9 cellular contexts compared by ENCODE assay signal in the genomic region with DNA sequence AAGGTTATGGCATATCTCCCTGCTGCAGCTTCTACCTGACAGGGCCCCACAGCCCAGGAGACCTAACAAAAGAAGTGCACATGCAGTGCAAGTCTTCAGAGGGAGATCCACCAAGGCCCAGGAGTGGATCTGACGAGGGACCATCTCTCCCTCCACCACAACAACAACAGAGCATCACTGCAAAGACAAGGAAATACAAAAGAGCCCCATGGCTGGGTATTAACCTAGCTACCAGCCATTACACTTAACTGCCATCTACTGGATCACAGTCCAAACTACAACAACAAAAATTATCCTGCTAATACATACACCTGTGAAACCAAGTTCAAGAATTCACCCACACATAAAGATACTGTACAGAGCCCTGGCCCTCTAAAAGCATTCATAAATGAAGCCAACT.
DNase-seq lines count a peak whose midpoint lies in the region; ATAC-seq and TF ChIP-seq lines count a peak whose summit lies in the region.
"Had no signal": no experiment of that assay in that cellular context is flagged by ENCODE, and none has a peak within 500 bp of the region (broad histone marks: within the 10 kb centered on the region; RNA-seq: fewer than 3 reads in every experiment).

No MANE protein-coding gene starts in this region.

- no peak overlapping the region for H3K27ac ChIP-seq in thyroid gland
- H3K27ac ChIP-seq in spleen: no peak overlapping the region

- H3K27me3 ChIP-seq in thyroid gland (no peaks in the 10 kb centered on the region), spleen (replicated peaks in 1 of 7) (no peaks in the 10 kb centered on the region)

- no peak for DNase-seq in AG09309 (ENCODE audit: low read depth)
- DNase-seq in KG1 (lab: John Stamatoyannopoulos, UW): peak; percentile 23
- peak; percentile 11 for DNase-seq in endothelial cell (ENCODE audit: low spot score)
- DNase-seq in thyroid gland: no peak
- DNase-seq in spleen: no peak
- DNase-seq in central memory CD4-positive, alpha-beta T cell: no peak

- intact Hi-C loops in thyroid gland (cut with DNase I): no loop called here
- intact Hi-C loops in spleen (cut with DNase I; ENCODE audit: low total_unique reads): no loop called here

- H3K9me3 Mint-ChIP-seq in endothelial cell (ENCODE audit: unreplicated experiment): no peaks in the 10 kb centered on the region

- H3K4me3 ChIP-seq in AG09309 (ENCODE audit: control insufficient read depth, low read depth, low read length): no peak overlapping the region
- H3K4me3 ChIP-seq in thyroid gland (replicated peaks in 1 of 3): no peak overlapping the region
- H3K4me3 ChIP-seq in spleen: no peak overlapping the region

- 50 to 100% methylated on average over 1 of the region's 1 CpG for WGBS in thyroid gland, 2 donors
- 51 to 86% (median 62%) methylated on average over 1 of the region's 1 CpG for WGBS in spleen, 5 donors

- H3K36me3 ChIP-seq in thyroid gland (no peaks in the 10 kb centered on the region), spleen (no peaks in the 10 kb centered on the region)

- H3K27me3 Mint-ChIP-seq in endothelial cell (ENCODE audit: unreplicated experiment): no peaks in the 10 kb centered on the region

- no peak for TF ChIP-seq POLR2A in thyroid gland (IDR thresholded peaks at IDR 0.05)
- no peak for TF ChIP-seq POLR2A in spleen (IDR thresholded peaks at IDR 0.05)

- ATAC-seq in GM18907 (IDR thresholded peaks at IDR 0.05; ENCODE audit: unreplicated experiment) (peak; percentile 83), HG03457 (IDR thresholded peaks at IDR 0.05; ENCODE audit: unreplicated experiment) (no peak)

- no peaks in the 10 kb centered on the region for H3K4me1 Mint-ChIP-seq in endothelial cell (ENCODE audit: unreplicated experiment)

- TF ChIP-seq CTCF in AG09309 (IDR thresholded peaks at IDR 0.05; ENCODE audit: control insufficient read depth, insufficient read depth, low read depth, low read length, missing control alignments): peak; percentile 67
- TF ChIP-seq CTCF in endothelial cell (IDR thresholded peaks at IDR 0.05; ENCODE audit: unreplicated experiment): peak; percentile 30
- peak in 3 of 6 experiments; percentile 11 to 21 (median 20) for TF ChIP-seq CTCF in thyroid gland (IDR thresholded peaks at IDR 0.05)
- TF ChIP-seq CTCF in spleen (IDR thresholded peaks at IDR 0.05 in 8 of 11, conservative IDR thresholded peaks at IDR 0.05 in 3 of 11): no peak

- no peak overlapping the region for H3K27ac Mint-ChIP-seq in endothelial cell (ENCODE audit: unreplicated experiment)
- H3K27ac Mint-ChIP-seq: activated naive CD8-positive, alpha-beta T cell had no signal

- H3K36me3 Mint-ChIP-seq in endothelial cell (ENCODE audit: low read depth, unreplicated experiment): no peaks in the 10 kb centered on the region
- H3K36me3 Mint-ChIP-seq: activated naive CD8-positive, alpha-beta T cell had no signal

- no peaks in the 10 kb centered on the region for H3K9me3 ChIP-seq in thyroid gland
- H3K9me3 ChIP-seq in spleen: no peaks in the 10 kb centered on the region

- H3K4me1 ChIP-seq in thyroid gland: no peaks in the 10 kb centered on the region
- no peaks in the 10 kb centered on the region for H3K4me1 ChIP-seq in spleen

- no peak overlapping the region for H3K4me3 Mint-ChIP-seq in endothelial cell (ENCODE audit: unreplicated experiment)
- H3K4me3 Mint-ChIP-seq: activated naive CD8-positive, alpha-beta T cell had no signal

Comparison
In these comparisons a context has a peak if more than half of its experiments do, and no peak if none do; other contexts are left out.
1. DNase-seq: peak in KG1 (single experiment) and endothelial cell (single experiment); none in AG09309 (single experiment), thyroid gland (0 of 2), spleen (single experiment) and central memory CD4-positive, alpha-beta T cell (single experiment).
2. CTCF ChIP-seq: peak in AG09309 (single experiment) and endothelial cell (single experiment); none in spleen (0 of 11).